Comparison of ENCODE assay signal across 11 cellular contexts in genomic region chr16:49183911-49184310, GRCh38.
DNase-seq lines count a peak whose midpoint lies in the region; TF ChIP-seq lines count a peak whose summit lies in the region.
"Had no signal": no experiment of that assay in that cellular context is flagged by ENCODE, and none has a peak within 500 bp of the region (broad histone marks: within the 10 kb centered on the region; RNA-seq: fewer than 3 reads in every experiment).

No MANE protein-coding gene starts in this region.

- H3K36me3 ChIP-seq in breast epithelium (no peaks in the 10 kb centered on the region), testis (ENCODE audit: low read depth, missing control alignments) (no peaks in the 10 kb centered on the region)

- peak; percentile 46 for TF ChIP-seq CTCF in MCF 10A (IDR thresholded peaks at IDR 0.05; ENCODE audit: unreplicated experiment)
- TF ChIP-seq CTCF in breast epithelium (IDR thresholded peaks at IDR 0.05), result no peak
- peak in 1 of 3 experiments; percentile 32 for TF ChIP-seq CTCF in testis (IDR thresholded peaks at IDR 0.05)

- no peak overlapping the region for H3K4me3 ChIP-seq in breast epithelium
- no peak overlapping the region for H3K4me3 ChIP-seq in testis

- no peaks in the 10 kb centered on the region for H3K4me1 ChIP-seq in breast epithelium
- H3K4me1 ChIP-seq in testis, result no peaks in the 10 kb centered on the region

- H3K9me3 Mint-ChIP-seq in MCF 10A (ENCODE audit: unreplicated experiment), result no peaks in the 10 kb centered on the region

- CTCF ChIA-PET in MCF 10A (lab: Yijun Ruan, JAX), result no interaction called here

- H3K27ac ChIP-seq in breast epithelium (no peak overlapping the region), testis (no peak overlapping the region)

- H3K36me3 Mint-ChIP-seq in MCF 10A (ENCODE audit: insufficient read depth, unreplicated experiment), result no peaks in the 10 kb centered on the region
- H3K36me3 Mint-ChIP-seq: activated CD4-positive, alpha-beta memory T cell treated with anti-CD3 and anti-CD28 coated beads for 36 hours; mesothelial cell of epicardium had no signal

- intact Hi-C loops in MCF 10A (cut with micrococcal nuclease) (loop anchor here (5.0 to 10.0 kb wide), 2 partner anchors 279 to 497 kb away; no protein-coding TSS in a partner anchor), breast epithelium (cut with DNase I; ENCODE audit: low total_unique reads) (no loop called here), testis (cut with DNase I; ENCODE audit: low total_unique reads) (no loop called here)

- POLR2A ChIA-PET in MCF 10A (lab: Yijun Ruan, JAX), result no interaction called here

- BruUV-seq in MCF 10A (replicated peaks; lab: Mats Ljungman, UMichigan), result no TSS peak

- H3K9me3 ChIP-seq in breast epithelium, result peaks cover 0 to 11% of the 10 kb centered on the region in 2 donors
- H3K9me3 ChIP-seq in testis, result no peaks in the 10 kb centered on the region

- no peak overlapping the region for H3K4me3 Mint-ChIP-seq in MCF 10A (ENCODE audit: unreplicated experiment)
- H3K4me3 Mint-ChIP-seq: activated CD4-positive, alpha-beta memory T cell treated with anti-CD3 and anti-CD28 coated beads for 36 hours; mesothelial cell of epicardium had no signal

- TF ChIP-seq POLR2A in breast epithelium (IDR thresholded peaks at IDR 0.05) (no peak), testis (IDR thresholded peaks at IDR 0.05) (no peak)

- DNase-seq in MCF 10A (ENCODE audit: unreplicated experiment) (peak; percentile 47), breast epithelium (ENCODE audit: low spot score in 2 of 2) (no peak), NAMALWA (ENCODE audit: low spot score) (peak; percentile 51), astrocyte of the hippocampus (ENCODE audit: low read depth, low spot score) (peak; percentile 1), testis (peak; percentile 38), superior temporal gyrus (ENCODE audit: extremely low spot score) (no peak), cerebellar nuclear complex (lab: John Stamatoyannopoulos, UW) (no peak), SIG-M5 (lab: John Stamatoyannopoulos, UW) (no peak)
- DNase-seq: activated CD4-positive, alpha-beta memory T cell treated with anti-CD3 and anti-CD28 coated beads for 36 hours; Kasumi-1 had no signal

- H3K27me3 ChIP-seq in breast epithelium (no peaks in the 10 kb centered on the region), testis (no peaks in the 10 kb centered on the region)

- H3K4me1 Mint-ChIP-seq in MCF 10A (ENCODE audit: insufficient read depth, unreplicated experiment), result no peaks in the 10 kb centered on the region
- H3K4me1 Mint-ChIP-seq: mesothelial cell of epicardium had no signal

- WGBS in testis, 2 donors, result 14 to 18% methylated on average over 5 of the region's 5 CpGs

- no peaks in the 10 kb centered on the region for H3K27me3 Mint-ChIP-seq in MCF 10A (ENCODE audit: insufficient read depth, unreplicated experiment)
- H3K27me3 Mint-ChIP-seq: activated CD4-positive, alpha-beta memory T cell treated with anti-CD3 and anti-CD28 coated beads for 36 hours had no signal

- H3K27ac Mint-ChIP-seq in MCF 10A (ENCODE audit: low read depth, unreplicated experiment), result no peak overlapping the region
- H3K27ac Mint-ChIP-seq: activated CD4-positive, alpha-beta memory T cell treated with anti-CD3 and anti-CD28 coated beads for 36 hours; mesothelial cell of epicardium had no signal

Comparison
In these comparisons a context has a peak if more than half of its experiments do, and no peak if none do; other contexts are left out.
1. DNase-seq: peak in MCF 10A (single experiment), NAMALWA (single experiment), astrocyte of the hippocampus (single experiment) and testis (single experiment); none in breast epithelium (0 of 2), superior temporal gyrus (single experiment), cerebellar nuclear complex (0 of 2) and SIG-M5 (single experiment).